11 cellular contexts compared by ENCODE assay signal in genomic region chr1:36239941-36240637, GRCh38. TPM values are rescaled to one million over a fixed set of nuclear protein-coding genes. Genes with fewer than 3 reads are reported as not detected.
DNase-seq lines count a peak whose midpoint lies in the region; ATAC-seq, FAIRE-seq and TF ChIP-seq lines count a peak whose summit lies in the region.
"Had no signal": no experiment of that assay in that cellular context is flagged by ENCODE, and none has a peak within 500 bp of the region (broad histone marks: within the 10 kb centered on the region; RNA-seq: fewer than 3 reads in every experiment).

No MANE protein-coding gene starts in this region.

- 90% methylated on average over 4 of the region's 4 CpGs for WGBS in K562 (ENCODE audit: insufficient coverage, low coverage, missing lambda C conversion rate)

- no peak overlapping the region for H2AFZ ChIP-seq in K562 (ENCODE audit: low read depth, low read length)

- TF ChIP-seq EP300 in K562 (IDR thresholded peaks at IDR 0.05; ENCODE audit: low read length) = no peak

- peaks cover 29% of the 10 kb centered on the region for H3K36me3 Mint-ChIP-seq in activated CD8-positive, alpha-beta T cell treated with anti-CD3 and anti-CD28 coated beads for 36 hours (ENCODE audit: low read depth)
- peaks cover 49% of the 10 kb centered on the region for H3K36me3 Mint-ChIP-seq in activated CD8-positive, alpha-beta T cell treated with anti-CD3 and anti-CD28 coated beads, Interleukin-2, amount 10 ng/mL, durations not matched to agents 7 days and 5 days (ENCODE audit: low read depth)

- no peak overlapping the region for H3K4me3 Mint-ChIP-seq in activated CD8-positive, alpha-beta T cell treated with anti-CD3 and anti-CD28 coated beads for 36 hours
- no peak overlapping the region for H3K4me3 Mint-ChIP-seq in activated CD8-positive, alpha-beta T cell treated with anti-CD3 and anti-CD28 coated beads, Interleukin-2, amount 10 ng/mL, durations not matched to agents 7 days and 5 days

- BruUV-seq in K562 (replicated peaks; lab: Mats Ljungman, UMichigan) = TSS peak; percentile 4

- H3K4me1 ChIP-seq in K562 (replicated peaks in 1 of 2; ENCODE audit: control insufficient read depth in 2 of 2, insufficient read depth in 2 of 2, low read length in 2 of 2) (peaks cover 6% of the 10 kb centered on the region in 2 experiments; a peak in 4 of 5 replicates), tibial artery (peaks cover 0 to 89% (median 27%) of the 10 kb centered on the region in 4 donors)

- POLR2A ChIA-PET in activated CD8-positive, alpha-beta T cell treated with anti-CD3 and anti-CD28 coated beads for 36 hours (lab: Charles Lee) = interaction anchor here (0.6 to 1.0 kb wide), 2 partner anchors 23 to 66 kb away, joined by 3 read pairs; partner anchors contain the start of gene SH3D21
- POLR2A ChIA-PET in activated CD8-positive, alpha-beta T cell treated with anti-CD3 and anti-CD28 coated beads, Interleukin-2, amount 10 ng/mL, durations not matched to agents 7 days and 5 days (lab: Charles Lee) = interaction anchor here (3.8 kb wide), 1 partner anchor 16 kb away, joined by 12 read pairs; the partner anchor contains the start of gene THRAP3
- POLR2A ChIA-PET in K562 (lab: Yijun Ruan, JAX) = interaction anchor here (0.7 to 5.4 kb wide), 4 partner anchors 15 to 177 kb away, joined by 3 to 67 read pairs (median 4); partner anchors contain the start of gene THRAP3

- intact Hi-C loops in activated CD8-positive, alpha-beta T cell treated with anti-CD3 and anti-CD28 coated beads for 36 hours (cut with micrococcal nuclease) = no loop called here
- intact Hi-C loops in K562 (cut with micrococcal nuclease) (no loop called here), tibial artery (cut with DNase I; ENCODE audit: low total_unique reads) (no loop called here)

- CTCF ChIA-PET in activated CD8-positive, alpha-beta T cell treated with anti-CD3 and anti-CD28 coated beads for 36 hours (lab: Charles Lee) = interaction anchor here (1.6 kb wide), 2 partner anchors 46 to 91 kb away, joined by 5 to 6 read pairs; partner anchors contain the start of gene TRAPPC3
- CTCF ChIA-PET in activated CD8-positive, alpha-beta T cell treated with anti-CD3 and anti-CD28 coated beads, Interleukin-2, amount 10 ng/mL, durations not matched to agents 7 days and 5 days (lab: Charles Lee) = interaction anchor here (1.0 to 1.9 kb wide), 3 partner anchors 46 to 91 kb away, joined by 3 to 5 read pairs (median 4); partner anchors contain the start of gene TRAPPC3
- CTCF ChIA-PET in K562 (lab: Yijun Ruan, JAX; ENCODE audit: low intra/inter-chr PET ratio) = no interaction called here

- H3K36me3 ChIP-seq in K562 (ENCODE audit: control insufficient read depth, insufficient read depth, low read length) (peaks cover 59% of the 10 kb centered on the region), tibial artery (peaks cover 7 to 30% (median 30%) of the 10 kb centered on the region in 3 donors)

- in situ Hi-C loops in K562 (cut with MboI) = no loop called here

- H3K27me3 ChIP-seq in K562 (ENCODE audit: control insufficient read depth in 2 of 2, insufficient read depth in 2 of 2, low read length in 2 of 2) (no peaks in the 10 kb centered on the region), tibial artery (no peaks in the 10 kb centered on the region)

- H3K9me3 ChIP-seq in K562 (replicated peaks; ENCODE audit: control insufficient read depth, insufficient read depth, low read depth, low read length) = no peaks in the 10 kb centered on the region
- no peaks in the 10 kb centered on the region for H3K9me3 ChIP-seq in tibial artery

- peaks cover 88% of the 10 kb centered on the region for H3K79me2 ChIP-seq in K562 (ENCODE audit: control insufficient read depth, insufficient read depth, low read length)

- H4K20me1 ChIP-seq in K562 (replicated peaks; ENCODE audit: control insufficient read depth, insufficient read depth, low read length) = peaks cover 10% of the 10 kb centered on the region; the same call in 1 of the 2 replicates

- peaks cover 37% of the 10 kb centered on the region for H3K4me1 Mint-ChIP-seq in activated CD8-positive, alpha-beta T cell treated with anti-CD3 and anti-CD28 coated beads for 36 hours (ENCODE audit: low read depth)
- peaks cover 16% of the 10 kb centered on the region for H3K4me1 Mint-ChIP-seq in activated CD8-positive, alpha-beta T cell treated with anti-CD3 and anti-CD28 coated beads, Interleukin-2, amount 10 ng/mL, durations not matched to agents 7 days and 5 days (ENCODE audit: low read depth)

- no peaks in the 10 kb centered on the region for H3K9me1 ChIP-seq in K562 (ENCODE audit: control insufficient read depth, insufficient read depth, low read length)

- no peak for TF ChIP-seq CTCF in activated CD8-positive, alpha-beta T cell treated with anti-CD3 and anti-CD28 coated beads for 36 hours (IDR thresholded peaks at IDR 0.05)
- TF ChIP-seq CTCF in K562 (IDR thresholded peaks at IDR 0.05 in 2 of 3, conservative IDR thresholded peaks at IDR 0.05 in 1 of 3; ENCODE audit: insufficient read depth in 2 of 3, low read depth in 1 of 3, low read length in 3 of 3) (no peak), tibial artery (IDR thresholded peaks at IDR 0.05) (no peak)

- DNase-seq in activated CD8-positive, alpha-beta T cell treated with anti-CD3 and anti-CD28 coated beads for 36 hours = no peak
- DNase-seq in activated CD8-positive, alpha-beta T cell treated with anti-CD3 and anti-CD28 coated beads, Interleukin-2, amount 10 ng/mL, durations not matched to agents 7 days and 5 days = no peak
- peak in 1 of 4 experiments; percentile 24 for DNase-seq in K562 (ENCODE audit: extremely low read depth in 1 of 4, low spot score in 3 of 4)
- DNase-seq in left kidney (ENCODE audit: low read depth, low spot score) = peak; percentile 35
- no peak for DNase-seq in tibial artery
- DNase-seq in NCI-H2196 treated with DMSO at 0.1 percent for 48 hours (lab: John Stamatoyannopoulos, UW; ENCODE audit: unreplicated experiment) = no peak
- no peak for DNase-seq in stimulated activated CD4-positive, alpha-beta T cell treated with anti-CD3 and anti-CD28 coated beads, Interleukin-2, amount 100 ng/mL, for 48 hours
- DNase-seq: ACHN; central memory CD4-positive, alpha-beta T cell had no signal

- H3K9ac ChIP-seq in K562 (ENCODE audit: insufficient read depth in 1 of 2, low read depth in 2 of 2, low read length in 2 of 2) = no peak overlapping the region

- H3K4me2 ChIP-seq in K562 (ENCODE audit: insufficient read depth, low read length) = no peak overlapping the region

- no peak for TF ChIP-seq RAD21 in K562 (CRISPR knock-in tag; conservative IDR thresholded peaks at IDR 0.05 in 1 of 2, IDR thresholded peaks at IDR 0.05 in 1 of 2)

- no peaks in the 10 kb centered on the region for H3K9me3 Mint-ChIP-seq in activated CD8-positive, alpha-beta T cell treated with anti-CD3 and anti-CD28 coated beads for 36 hours
- H3K9me3 Mint-ChIP-seq in activated CD8-positive, alpha-beta T cell treated with anti-CD3 and anti-CD28 coated beads, Interleukin-2, amount 10 ng/mL, durations not matched to agents 7 days and 5 days (ENCODE audit: insufficient read depth) = no peaks in the 10 kb centered on the region

- H3K4me3 ChIP-seq in K562 (no peak overlapping the region), tibial artery (no peak overlapping the region)

- no peak for TF ChIP-seq POLR2A in K562 (conservative IDR thresholded peaks at IDR 0.05)

- H3K27ac ChIP-seq in K562 (ENCODE audit: extremely low read depth, low read depth, low read length) (peak overlapping the region; percentile 15; the same call in 1 of the 3 replicates), tibial artery (peak overlapping the region; percentile 9 to 16)

- peak overlapping the region; percentile 60 for H3K27ac Mint-ChIP-seq in activated CD8-positive, alpha-beta T cell treated with anti-CD3 and anti-CD28 coated beads for 36 hours
- no peak overlapping the region for H3K27ac Mint-ChIP-seq in activated CD8-positive, alpha-beta T cell treated with anti-CD3 and anti-CD28 coated beads, Interleukin-2, amount 10 ng/mL, durations not matched to agents 7 days and 5 days

- FAIRE-seq in K562 (lab: Jason Lieb, UNC) = peak; percentile 29
- FAIRE-seq: GM18507 had no signal

- no peak for ATAC-seq in activated CD8-positive, alpha-beta T cell treated with anti-CD3 and anti-CD28 coated beads for 36 hours
- no peak for ATAC-seq in activated CD8-positive, alpha-beta T cell treated with anti-CD3 and anti-CD28 coated beads, Interleukin-2, amount 10 ng/mL, durations not matched to agents 7 days and 5 days
- ATAC-seq in K562 = peak; percentile 54
- no peak for ATAC-seq in GM19328 (IDR thresholded peaks at IDR 0.05; ENCODE audit: unreplicated experiment)

- no peaks in the 10 kb centered on the region for H3K27me3 Mint-ChIP-seq in activated CD8-positive, alpha-beta T cell treated with anti-CD3 and anti-CD28 coated beads for 36 hours
- no peaks in the 10 kb centered on the region for H3K27me3 Mint-ChIP-seq in activated CD8-positive, alpha-beta T cell treated with anti-CD3 and anti-CD28 coated beads, Interleukin-2, amount 10 ng/mL, durations not matched to agents 7 days and 5 days (ENCODE audit: low read depth)

RNA-seq across cellular contexts. Expression of gene THRAP3, which starts 15.8 kb away (rescaled TPM):
- total RNA-seq in activated CD8-positive, alpha-beta T cell treated with anti-CD3 and anti-CD28 coated beads for 36 hours = 100 to 1,000 TPM; 119 to 121 TPM
- 100 to 1,000 TPM; 136 to 140 TPM for total RNA-seq in activated CD8-positive, alpha-beta T cell treated with anti-CD3 and anti-CD28 coated beads, Interleukin-2, amount 10 ng/mL, durations not matched to agents 7 days and 5 days
- total RNA-seq in K562 (2011; cell fraction: chromatin; rRNA removed; ENCODE audit: low replicate concordance) = 53.3 and 99.3 TPM in 2 replicates
- 40.0 and 45.4 TPM in 2 replicates for total RNA-seq in K562 (2011; cell fraction: nucleolus; rRNA removed)
- total RNA-seq in K562 (2011; cell fraction: nucleoplasm; rRNA removed) = 40.3 and 53.6 TPM in 2 replicates
- total RNA-seq in K562 (2014; rRNA removed) (67.9 and 70.5 TPM in 2 replicates), K562 (2014; rRNA removed; fragmentation: Illumina TruSeq; extraction: Trizol) (100 and 118 TPM in 2 replicates), K562 (2015; rRNA removed; fragmentation: Illumina TruSeq; extraction: Trizol) (125 and 128 TPM in 2 replicates), K562 (2021) (107 and 123 TPM in 2 replicates)
- polyA plus RNA-seq in K562 (2011; rRNA removed) (101 and 113 TPM in 2 replicates), K562 (2014; fragmentation: Illumina TruSeq; extraction: Trizol) (133 TPM in 2 replicates), K562 (2014; fragmentation: Nextera tagmentation; extraction: Ambion mirVana) (100 to 1,000 TPM in 1 of 2 experiments, 10 to 100 TPM in 1; 66.2 to 135 TPM), K562 (2014; rRNA removed) (76.9 and 99.0 TPM in 2 replicates)
- 36.7 and 54.3 TPM in 2 replicates for polyA plus RNA-seq in K562 (2011; cell fraction: cytosol; rRNA removed)
- polyA plus RNA-seq in K562 (2011; cell fraction: nucleus; rRNA removed) = 58.5 and 65.3 TPM in 2 replicates
- polyA plus RNA-seq in K562 (2012) = 61.1 and 64.3 TPM in 2 replicates
- 180 TPM in 2 replicates for polyA minus RNA-seq in K562 (2011; rRNA and poly(A)+ RNA removed)
- 49.1 and 81.3 TPM in 2 replicates for polyA minus RNA-seq in K562 (2011; cell fraction: cytosol; rRNA and poly(A)+ RNA removed)
- polyA minus RNA-seq in K562 (2011; cell fraction: nucleus; rRNA and poly(A)+ RNA removed) = 29.9 and 65.6 TPM in 2 replicates
